ENCODE assay signal across 1 cellular context in the genomic region with DNA sequence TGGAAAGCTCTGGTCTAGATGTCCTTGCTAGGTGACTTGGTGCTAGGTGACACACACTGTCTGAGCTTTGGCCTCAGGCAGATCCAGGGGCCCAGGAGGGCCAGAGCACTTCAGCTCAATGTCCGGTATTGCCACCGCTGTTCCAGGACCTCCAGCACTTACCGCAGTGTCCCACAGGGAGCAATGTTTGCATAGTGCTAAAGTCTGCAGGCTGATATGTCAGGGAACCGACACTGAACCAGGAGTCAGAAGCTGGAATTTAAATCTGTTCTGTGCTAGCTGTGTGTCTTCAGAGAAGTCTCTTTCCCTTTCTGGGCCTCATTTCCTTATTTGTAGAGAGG.
TF ChIP-seq lines count a peak whose summit lies in the region.

No MANE protein-coding gene starts in this region.

TF ChIP-seq in HepG2, 621 proteins besides CTCF, POLR2A, EP300 and RAD21 (continued from another document and continues in another):
- TF ChIP-seq, protein P1, sequence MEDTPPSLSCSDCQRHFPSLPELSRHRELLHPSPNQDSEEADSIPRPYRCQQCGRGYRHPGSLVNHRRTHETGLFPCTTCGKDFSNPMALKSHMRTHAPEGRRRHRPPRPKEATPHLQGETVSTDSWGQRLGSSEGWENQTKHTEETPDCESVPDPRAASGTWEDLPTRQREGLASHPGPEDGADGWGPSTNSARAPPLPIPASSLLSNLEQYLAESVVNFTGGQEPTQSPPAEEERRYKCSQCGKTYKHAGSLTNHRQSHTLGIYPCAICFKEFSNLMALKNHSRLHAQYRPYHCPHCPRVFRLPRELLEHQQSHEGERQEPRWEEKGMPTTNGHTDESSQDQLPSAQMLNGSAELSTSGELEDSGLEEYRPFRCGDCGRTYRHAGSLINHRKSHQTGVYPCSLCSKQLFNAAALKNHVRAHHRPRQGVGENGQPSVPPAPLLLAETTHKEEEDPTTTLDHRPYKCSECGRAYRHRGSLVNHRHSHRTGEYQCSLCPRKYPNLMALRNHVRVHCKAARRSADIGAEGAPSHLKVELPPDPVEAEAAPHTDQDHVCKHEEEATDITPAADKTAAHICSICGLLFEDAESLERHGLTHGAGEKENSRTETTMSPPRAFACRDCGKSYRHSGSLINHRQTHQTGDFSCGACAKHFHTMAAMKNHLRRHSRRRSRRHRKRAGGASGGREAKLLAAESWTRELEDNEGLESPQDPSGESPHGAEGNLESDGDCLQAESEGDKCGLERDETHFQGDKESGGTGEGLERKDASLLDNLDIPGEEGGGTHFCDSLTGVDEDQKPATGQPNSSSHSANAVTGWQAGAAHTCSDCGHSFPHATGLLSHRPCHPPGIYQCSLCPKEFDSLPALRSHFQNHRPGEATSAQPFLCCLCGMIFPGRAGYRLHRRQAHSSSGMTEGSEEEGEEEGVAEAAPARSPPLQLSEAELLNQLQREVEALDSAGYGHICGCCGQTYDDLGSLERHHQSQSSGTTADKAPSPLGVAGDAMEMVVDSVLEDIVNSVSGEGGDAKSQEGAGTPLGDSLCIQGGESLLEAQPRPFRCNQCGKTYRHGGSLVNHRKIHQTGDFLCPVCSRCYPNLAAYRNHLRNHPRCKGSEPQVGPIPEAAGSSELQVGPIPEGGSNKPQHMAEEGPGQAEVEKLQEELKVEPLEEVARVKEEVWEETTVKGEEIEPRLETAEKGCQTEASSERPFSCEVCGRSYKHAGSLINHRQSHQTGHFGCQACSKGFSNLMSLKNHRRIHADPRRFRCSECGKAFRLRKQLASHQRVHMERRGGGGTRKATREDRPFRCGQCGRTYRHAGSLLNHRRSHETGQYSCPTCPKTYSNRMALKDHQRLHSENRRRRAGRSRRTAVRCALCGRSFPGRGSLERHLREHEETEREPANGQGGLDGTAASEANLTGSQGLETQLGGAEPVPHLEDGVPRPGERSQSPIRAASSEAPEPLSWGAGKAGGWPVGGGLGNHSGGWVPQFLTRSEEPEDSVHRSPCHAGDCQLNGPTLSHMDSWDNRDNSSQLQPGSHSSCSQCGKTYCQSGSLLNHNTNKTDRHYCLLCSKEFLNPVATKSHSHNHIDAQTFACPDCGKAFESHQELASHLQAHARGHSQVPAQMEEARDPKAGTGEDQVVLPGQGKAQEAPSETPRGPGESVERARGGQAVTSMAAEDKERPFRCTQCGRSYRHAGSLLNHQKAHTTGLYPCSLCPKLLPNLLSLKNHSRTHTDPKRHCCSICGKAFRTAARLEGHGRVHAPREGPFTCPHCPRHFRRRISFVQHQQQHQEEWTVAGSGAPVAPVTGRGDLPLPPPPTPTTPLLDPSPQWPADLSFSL (CRISPR knock-in tag; IDR thresholded peaks at IDR 0.05), result no peak
- TF ChIP-seq, protein P2, sequence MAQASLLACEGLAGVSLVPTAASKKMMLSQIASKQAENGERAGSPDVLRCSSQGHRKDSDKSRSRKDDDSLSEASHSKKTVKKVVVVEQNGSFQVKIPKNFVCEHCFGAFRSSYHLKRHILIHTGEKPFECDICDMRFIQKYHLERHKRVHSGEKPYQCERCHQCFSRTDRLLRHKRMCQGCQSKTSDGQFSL (CRISPR knock-in tag; IDR thresholded peaks at IDR 0.05), result no peak
- TF ChIP-seq FOXA1 (IDR thresholded peaks at IDR 0.05) (no peak), FOXA1 (CRISPR knock-in tag; IDR thresholded peaks at IDR 0.05) (peak; percentile 92), PHF8 (CRISPR knock-in tag; IDR thresholded peaks at IDR 0.05) (peak; percentile 31; the same call in 1 of the 2 replicates), ZFP90 (CRISPR knock-in tag; IDR thresholded peaks at IDR 0.05; ENCODE audit: borderline replicate concordance) (no peak; the same call in 1 of the 2 replicates), ZNF841 (CRISPR knock-in tag; IDR thresholded peaks at IDR 0.05; ENCODE audit: borderline replicate concordance) (no peak), TOE1 (CRISPR knock-in tag; IDR thresholded peaks at IDR 0.05) (no peak), ZNF121 (CRISPR knock-in tag; IDR thresholded peaks at IDR 0.05) (no peak; the same call in 1 of the 2 replicates), ZC3H13 (CRISPR knock-in tag; IDR thresholded peaks at IDR 0.05) (no peak), HHEX (CRISPR knock-in tag; IDR thresholded peaks at IDR 0.05) (0 out of 2 replicates have a peak, but pooled peaks have one; percentile 43), NFE2L2 (IDR thresholded peaks at IDR 0.05; ENCODE audit: low read length) (no peak), ZNF296 (CRISPR knock-in tag; conservative IDR thresholded peaks at IDR 0.05) (no peak), KAT7 (CRISPR knock-in tag; IDR thresholded peaks at IDR 0.05; ENCODE audit: borderline replicate concordance) (peak; percentile 64; the same call in 1 of the 2 replicates), SIN3B (IDR thresholded peaks at IDR 0.05; ENCODE audit: low read length) (no peak), ZFP36L2 (CRISPR knock-in tag; IDR thresholded peaks at IDR 0.05) (no peak), CEBPB (IDR thresholded peaks at IDR 0.05; ENCODE audit: borderline replicate concordance, low read depth, low read length) (peak; percentile 29; the same call in 1 of the 2 replicates), ZNF749 (CRISPR knock-in tag; IDR thresholded peaks at IDR 0.05; ENCODE audit: borderline replicate concordance) (no peak), MAZ (IDR thresholded peaks at IDR 0.05; ENCODE audit: borderline replicate concordance, low read depth, low read length) (no peak), MAZ (CRISPR knock-in tag; IDR thresholded peaks at IDR 0.05; ENCODE audit: low read depth) (no peak; the same call in 1 of the 2 replicates), ZNF564 (CRISPR knock-in tag; IDR thresholded peaks at IDR 0.05) (no peak), ZNF629 (CRISPR knock-in tag; conservative IDR thresholded peaks at IDR 0.05) (peak; percentile 62), DR1 (CRISPR knock-in tag; IDR thresholded peaks at IDR 0.05) (no peak), ZNF605 (CRISPR knock-in tag; IDR thresholded peaks at IDR 0.05) (no peak), LCORL (IDR thresholded peaks at IDR 0.05) (no peak), LCORL (CRISPR knock-in tag; IDR thresholded peaks at IDR 0.05) (peak; percentile 94)
- TF ChIP-seq, protein P3, sequence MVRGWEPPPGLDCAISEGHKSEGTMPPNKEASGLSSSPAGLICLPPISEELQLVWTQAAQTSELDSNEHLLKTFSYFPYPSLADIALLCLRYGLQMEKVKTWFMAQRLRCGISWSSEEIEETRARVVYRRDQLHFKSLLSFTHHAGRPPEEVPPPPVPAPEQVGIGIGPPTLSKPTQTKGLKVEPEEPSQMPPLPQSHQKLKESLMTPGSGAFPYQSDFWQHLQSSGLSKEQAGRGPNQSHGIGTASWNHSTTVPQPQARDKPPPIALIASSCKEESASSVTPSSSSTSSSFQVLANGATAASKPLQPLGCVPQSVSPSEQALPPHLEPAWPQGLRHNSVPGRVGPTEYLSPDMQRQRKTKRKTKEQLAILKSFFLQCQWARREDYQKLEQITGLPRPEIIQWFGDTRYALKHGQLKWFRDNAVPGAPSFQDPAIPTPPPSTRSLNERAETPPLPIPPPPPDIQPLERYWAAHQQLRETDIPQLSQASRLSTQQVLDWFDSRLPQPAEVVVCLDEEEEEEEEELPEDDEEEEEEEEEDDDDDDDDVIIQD (CRISPR knock-in tag; IDR thresholded peaks at IDR 0.05; ENCODE audit: low read depth), result peak; percentile 85; the same call in 1 of the 2 replicates
- TF ChIP-seq, protein P4, sequence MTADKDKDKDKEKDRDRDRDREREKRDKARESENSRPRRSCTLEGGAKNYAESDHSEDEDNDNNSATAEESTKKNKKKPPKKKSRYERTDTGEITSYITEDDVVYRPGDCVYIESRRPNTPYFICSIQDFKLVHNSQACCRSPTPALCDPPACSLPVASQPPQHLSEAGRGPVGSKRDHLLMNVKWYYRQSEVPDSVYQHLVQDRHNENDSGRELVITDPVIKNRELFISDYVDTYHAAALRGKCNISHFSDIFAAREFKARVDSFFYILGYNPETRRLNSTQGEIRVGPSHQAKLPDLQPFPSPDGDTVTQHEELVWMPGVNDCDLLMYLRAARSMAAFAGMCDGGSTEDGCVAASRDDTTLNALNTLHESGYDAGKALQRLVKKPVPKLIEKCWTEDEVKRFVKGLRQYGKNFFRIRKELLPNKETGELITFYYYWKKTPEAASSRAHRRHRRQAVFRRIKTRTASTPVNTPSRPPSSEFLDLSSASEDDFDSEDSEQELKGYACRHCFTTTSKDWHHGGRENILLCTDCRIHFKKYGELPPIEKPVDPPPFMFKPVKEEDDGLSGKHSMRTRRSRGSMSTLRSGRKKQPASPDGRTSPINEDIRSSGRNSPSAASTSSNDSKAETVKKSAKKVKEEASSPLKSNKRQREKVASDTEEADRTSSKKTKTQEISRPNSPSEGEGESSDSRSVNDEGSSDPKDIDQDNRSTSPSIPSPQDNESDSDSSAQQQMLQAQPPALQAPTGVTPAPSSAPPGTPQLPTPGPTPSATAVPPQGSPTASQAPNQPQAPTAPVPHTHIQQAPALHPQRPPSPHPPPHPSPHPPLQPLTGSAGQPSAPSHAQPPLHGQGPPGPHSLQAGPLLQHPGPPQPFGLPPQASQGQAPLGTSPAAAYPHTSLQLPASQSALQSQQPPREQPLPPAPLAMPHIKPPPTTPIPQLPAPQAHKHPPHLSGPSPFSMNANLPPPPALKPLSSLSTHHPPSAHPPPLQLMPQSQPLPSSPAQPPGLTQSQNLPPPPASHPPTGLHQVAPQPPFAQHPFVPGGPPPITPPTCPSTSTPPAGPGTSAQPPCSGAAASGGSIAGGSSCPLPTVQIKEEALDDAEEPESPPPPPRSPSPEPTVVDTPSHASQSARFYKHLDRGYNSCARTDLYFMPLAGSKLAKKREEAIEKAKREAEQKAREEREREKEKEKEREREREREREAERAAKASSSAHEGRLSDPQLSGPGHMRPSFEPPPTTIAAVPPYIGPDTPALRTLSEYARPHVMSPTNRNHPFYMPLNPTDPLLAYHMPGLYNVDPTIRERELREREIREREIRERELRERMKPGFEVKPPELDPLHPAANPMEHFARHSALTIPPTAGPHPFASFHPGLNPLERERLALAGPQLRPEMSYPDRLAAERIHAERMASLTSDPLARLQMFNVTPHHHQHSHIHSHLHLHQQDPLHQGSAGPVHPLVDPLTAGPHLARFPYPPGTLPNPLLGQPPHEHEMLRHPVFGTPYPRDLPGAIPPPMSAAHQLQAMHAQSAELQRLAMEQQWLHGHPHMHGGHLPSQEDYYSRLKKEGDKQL (CRISPR knock-in tag; IDR thresholded peaks at IDR 0.05; ENCODE audit: low read depth), result peak; percentile 57; the same call in 1 of the 2 replicates
- TF ChIP-seq, protein P5, sequence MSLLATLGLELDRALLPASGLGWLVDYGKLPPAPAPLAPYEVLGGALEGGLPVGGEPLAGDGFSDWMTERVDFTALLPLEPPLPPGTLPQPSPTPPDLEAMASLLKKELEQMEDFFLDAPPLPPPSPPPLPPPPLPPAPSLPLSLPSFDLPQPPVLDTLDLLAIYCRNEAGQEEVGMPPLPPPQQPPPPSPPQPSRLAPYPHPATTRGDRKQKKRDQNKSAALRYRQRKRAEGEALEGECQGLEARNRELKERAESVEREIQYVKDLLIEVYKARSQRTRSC (CRISPR knock-in tag; IDR thresholded peaks at IDR 0.05; ENCODE audit: low read depth), result no peak
- TF ChIP-seq, protein P6, sequence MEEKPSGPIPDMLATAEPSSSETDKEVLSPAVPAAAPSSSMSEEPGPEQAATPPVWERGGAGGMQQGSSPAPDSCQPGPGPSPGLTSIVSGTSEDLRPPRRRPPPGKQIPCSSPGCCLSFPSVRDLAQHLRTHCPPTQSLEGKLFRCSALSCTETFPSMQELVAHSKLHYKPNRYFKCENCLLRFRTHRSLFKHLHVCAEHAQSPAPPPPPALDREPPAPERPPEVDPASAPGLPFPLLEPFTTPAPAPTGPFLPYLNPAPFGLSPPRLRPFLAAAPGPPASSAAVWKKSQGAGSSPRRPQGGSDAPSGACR (CRISPR knock-in tag; IDR thresholded peaks at IDR 0.05), result 0 out of 2 replicates have a peak, but pooled peaks have one; percentile 67
- TF ChIP-seq, protein P7, sequence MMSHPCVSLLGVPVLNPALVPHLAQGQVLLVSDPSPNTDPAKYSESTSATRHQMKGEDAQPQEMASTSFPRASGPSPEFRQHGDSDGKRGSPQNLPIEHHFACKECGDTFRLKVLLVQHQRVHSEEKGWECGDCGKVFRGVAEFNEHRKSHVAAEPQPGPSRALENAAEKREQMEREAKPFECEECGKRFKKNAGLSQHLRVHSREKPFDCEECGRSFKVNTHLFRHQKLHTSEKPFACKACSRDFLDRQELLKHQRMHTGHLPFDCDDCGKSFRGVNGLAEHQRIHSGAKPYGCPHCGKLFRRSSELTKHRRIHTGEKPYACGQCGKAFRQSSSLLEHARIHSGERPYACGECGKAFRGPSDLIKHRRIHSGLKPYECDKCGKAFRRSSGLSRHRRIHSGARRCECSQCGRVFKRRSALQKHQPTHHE (CRISPR knock-in tag; IDR thresholded peaks at IDR 0.05; ENCODE audit: borderline replicate concordance), result peak; percentile 56; the same call in 1 of the 2 replicates
- TF ChIP-seq, protein P8, sequence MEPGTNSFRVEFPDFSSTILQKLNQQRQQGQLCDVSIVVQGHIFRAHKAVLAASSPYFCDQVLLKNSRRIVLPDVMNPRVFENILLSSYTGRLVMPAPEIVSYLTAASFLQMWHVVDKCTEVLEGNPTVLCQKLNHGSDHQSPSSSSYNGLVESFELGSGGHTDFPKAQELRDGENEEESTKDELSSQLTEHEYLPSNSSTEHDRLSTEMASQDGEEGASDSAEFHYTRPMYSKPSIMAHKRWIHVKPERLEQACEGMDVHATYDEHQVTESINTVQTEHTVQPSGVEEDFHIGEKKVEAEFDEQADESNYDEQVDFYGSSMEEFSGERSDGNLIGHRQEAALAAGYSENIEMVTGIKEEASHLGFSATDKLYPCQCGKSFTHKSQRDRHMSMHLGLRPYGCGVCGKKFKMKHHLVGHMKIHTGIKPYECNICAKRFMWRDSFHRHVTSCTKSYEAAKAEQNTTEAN (CRISPR knock-in tag; conservative IDR thresholded peaks at IDR 0.05), result peak; percentile 83
- TF ChIP-seq, protein P9, sequence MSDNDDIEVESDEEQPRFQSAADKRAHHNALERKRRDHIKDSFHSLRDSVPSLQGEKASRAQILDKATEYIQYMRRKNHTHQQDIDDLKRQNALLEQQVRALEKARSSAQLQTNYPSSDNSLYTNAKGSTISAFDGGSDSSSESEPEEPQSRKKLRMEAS (IDR thresholded peaks at IDR 0.05), result peak; percentile 72
- TF ChIP-seq, protein P10, sequence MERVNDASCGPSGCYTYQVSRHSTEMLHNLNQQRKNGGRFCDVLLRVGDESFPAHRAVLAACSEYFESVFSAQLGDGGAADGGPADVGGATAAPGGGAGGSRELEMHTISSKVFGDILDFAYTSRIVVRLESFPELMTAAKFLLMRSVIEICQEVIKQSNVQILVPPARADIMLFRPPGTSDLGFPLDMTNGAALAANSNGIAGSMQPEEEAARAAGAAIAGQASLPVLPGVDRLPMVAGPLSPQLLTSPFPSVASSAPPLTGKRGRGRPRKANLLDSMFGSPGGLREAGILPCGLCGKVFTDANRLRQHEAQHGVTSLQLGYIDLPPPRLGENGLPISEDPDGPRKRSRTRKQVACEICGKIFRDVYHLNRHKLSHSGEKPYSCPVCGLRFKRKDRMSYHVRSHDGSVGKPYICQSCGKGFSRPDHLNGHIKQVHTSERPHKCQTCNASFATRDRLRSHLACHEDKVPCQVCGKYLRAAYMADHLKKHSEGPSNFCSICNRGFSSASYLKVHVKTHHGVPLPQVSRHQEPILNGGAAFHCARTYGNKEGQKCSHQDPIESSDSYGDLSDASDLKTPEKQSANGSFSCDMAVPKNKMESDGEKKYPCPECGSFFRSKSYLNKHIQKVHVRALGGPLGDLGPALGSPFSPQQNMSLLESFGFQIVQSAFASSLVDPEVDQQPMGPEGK (CRISPR knock-in tag; IDR thresholded peaks at IDR 0.05), result peak; percentile 69; the same call in 1 of the 2 replicates
- TF ChIP-seq, protein P11, sequence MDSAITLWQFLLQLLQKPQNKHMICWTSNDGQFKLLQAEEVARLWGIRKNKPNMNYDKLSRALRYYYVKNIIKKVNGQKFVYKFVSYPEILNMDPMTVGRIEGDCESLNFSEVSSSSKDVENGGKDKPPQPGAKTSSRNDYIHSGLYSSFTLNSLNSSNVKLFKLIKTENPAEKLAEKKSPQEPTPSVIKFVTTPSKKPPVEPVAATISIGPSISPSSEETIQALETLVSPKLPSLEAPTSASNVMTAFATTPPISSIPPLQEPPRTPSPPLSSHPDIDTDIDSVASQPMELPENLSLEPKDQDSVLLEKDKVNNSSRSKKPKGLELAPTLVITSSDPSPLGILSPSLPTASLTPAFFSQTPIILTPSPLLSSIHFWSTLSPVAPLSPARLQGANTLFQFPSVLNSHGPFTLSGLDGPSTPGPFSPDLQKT (CRISPR knock-in tag; IDR thresholded peaks at IDR 0.05; ENCODE audit: borderline replicate concordance), result no peak
